ENCODE assay signal across 35 cellular contexts in the genomic region with DNA sequence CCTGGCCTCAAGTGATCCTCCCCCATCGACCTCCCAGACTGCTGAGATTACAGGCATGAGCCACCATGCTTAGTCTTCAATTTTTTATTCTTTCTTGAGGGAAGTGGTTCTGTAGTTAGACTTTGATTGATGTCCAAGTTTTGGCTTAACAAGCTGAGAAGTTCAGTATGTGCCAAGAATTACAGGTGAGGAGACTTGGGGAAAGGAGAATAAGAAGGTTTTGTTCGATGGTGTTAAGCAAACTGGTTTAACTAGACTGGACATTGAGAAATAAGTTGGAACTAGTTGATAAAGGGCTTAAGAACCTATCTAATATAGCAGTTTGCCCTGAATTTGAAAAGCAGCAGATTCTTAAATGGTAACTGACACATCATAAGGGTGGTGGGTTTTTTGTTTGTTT. TPM values are rescaled to one million over a fixed set of nuclear protein-coding genes. Genes with fewer than 3 reads are reported as not detected.
"Had no signal": no experiment of that assay in that cellular context is flagged by ENCODE, and none has a peak within 500 bp of the region (broad histone marks: within the 10 kb centered on the region; RNA-seq: fewer than 3 reads in every experiment).

No MANE protein-coding gene starts in this region.

- FAIRE-seq: bronchial epithelial cell, K562, RCC 7860, TTC549 had no signal

- H3K27ac Mint-ChIP-seq: activated CD4-positive, alpha-beta memory T cell treated with anti-CD3 and anti-CD28 coated beads for 36 hours; activated CD4-positive, alpha-beta T cell treated with anti-CD3 and anti-CD28 coated beads for 36 hours; activated T-helper 1 cell treated with anti-CD3 and anti-CD28 coated beads, Interleukin-12 subunit alpha, Interleukin-12 subunit beta, Interleukin-2, Interleukin-4 antibody, amounts not matched to agents 30 ng/mL and 10 ng/mL and 1 ng/mL, durations not matched to agents 14 hours and 24 hours and 36 hours; brain; WTC11 had no signal

- H3K27ac ChIP-seq: RWPE1 had no signal

- ATAC-seq: activated CD4-positive, alpha-beta T cell treated with anti-CD3 and anti-CD28 coated beads for 36 hours; activated CD4-positive, CD25-positive, alpha-beta regulatory T cell treated with anti-CD3 and anti-CD28 coated beads, Interleukin-2, amount 50 U/mL, for 24 hours; activated T-cell treated with anti-CD3 and anti-CD28 coated beads, Interleukin-2, amount 50 U/mL, for 4 hours; K562; Right ventricle myocardium inferior; SK-N-SH treated with all-trans-retinoic acid at 6 μM for 48 hours; WTC11 had no signal

- H3K4me3 Mint-ChIP-seq: activated CD4-positive, alpha-beta memory T cell treated with anti-CD3 and anti-CD28 coated beads for 36 hours; activated CD4-positive, alpha-beta T cell treated with anti-CD3 and anti-CD28 coated beads for 36 hours; activated T-cell treated with anti-CD3 and anti-CD28 coated beads, Interleukin-2, amount 50 U/mL, for 4 hours; activated T-helper 1 cell treated with anti-CD3 and anti-CD28 coated beads, Interleukin-12 subunit alpha, Interleukin-12 subunit beta, Interleukin-2, Interleukin-4 antibody, amounts not matched to agents 30 ng/mL and 10 ng/mL and 1 ng/mL, durations not matched to agents 14 hours and 24 hours and 36 hours; brain; WTC11 had no signal

- DNase-seq: activated CD4-positive, alpha-beta memory T cell treated with anti-CD3 and anti-CD28 coated beads for 36 hours; activated CD4-positive, alpha-beta T cell treated with anti-CD3 and anti-CD28 coated beads for 36 hours; activated CD4-positive, alpha-beta T cell treated with anti-CD3 and anti-CD28 coated beads, Interleukin-2, amount 50 U/mL, for 1 hour; activated CD8-positive, alpha-beta memory T cell treated with anti-CD3 and anti-CD28 coated beads, Interleukin-2, amount 50 U/mL, for 4 hours; activated effector memory CD4-positive, alpha-beta T cell treated with Interleukin-2 at 50 U/mL for 16 hours; activated naive CD4-positive, alpha-beta T cell treated with anti-CD3 and anti-CD28 coated beads, Interleukin-2, amount 50 U/mL, for 16 hours; activated T-cell treated with anti-CD3 and anti-CD28 coated beads for 4 hours; activated T-cell treated with anti-CD3 and anti-CD28 coated beads, Interleukin-2, amount 50 U/mL, for 4 hours; anterior cingulate cortex; caudate nucleus; cerebellar nuclear complex; MG63; NCI-H1092; NCI-H1436 treated with DMSO at 0.1 percent for 48 hours; NCI-H1694 treated with DMSO at 0.1 percent for 48 hours; NCI-H2029; NCI-H345; NCI-H524 treated with DMSO at 0.1 percent for 48 hours; SIG-M5; SW 1271; T-helper 1 cell; T1000 had no signal

- H3K27me3 ChIP-seq: MG63 had no signal

- H3K36me3 ChIP-seq: MG63 had no signal

- H3K9me3 Mint-ChIP-seq: activated CD4-positive, alpha-beta memory T cell treated with anti-CD3 and anti-CD28 coated beads for 36 hours; activated T-cell treated with anti-CD3 and anti-CD28 coated beads, Interleukin-2, amount 50 U/mL, for 4 hours; activated T-helper 1 cell treated with anti-CD3 and anti-CD28 coated beads, Interleukin-12 subunit alpha, Interleukin-12 subunit beta, Interleukin-2, Interleukin-4 antibody, amounts not matched to agents 30 ng/mL and 10 ng/mL and 1 ng/mL, durations not matched to agents 14 hours and 24 hours and 36 hours; WTC11 had no signal

- H3K4me1 Mint-ChIP-seq: activated CD4-positive, alpha-beta T cell treated with anti-CD3 and anti-CD28 coated beads for 36 hours; brain; WTC11 had no signal

- H3K9me3 ChIP-seq: MG63 had no signal

- H3K27me3 Mint-ChIP-seq: activated CD4-positive, alpha-beta memory T cell treated with anti-CD3 and anti-CD28 coated beads for 36 hours; activated CD4-positive, alpha-beta T cell treated with anti-CD3 and anti-CD28 coated beads for 36 hours; brain had no signal

- H3K4me3 ChIP-seq: K562, MG63 had no signal

RNA-seq across cellular contexts. Expression of gene PLEKHD1, which starts 32.6 kb away (rescaled TPM):
- total RNA-seq: activated T-helper 1 cell treated with anti-CD3 and anti-CD28 coated beads, Interleukin-12 subunit alpha, Interleukin-12 subunit beta, Interleukin-2, Interleukin-4 antibody, amounts not matched to agents 30 ng/mL and 10 ng/mL and 1 ng/mL, durations not matched to agents 14 hours and 24 hours and 36 hours; K562; NCI-H460; SK-MEL-5 had no signal
- polyA plus RNA-seq: K562 had no signal
